In genomic region chr2:236849508-236849907, GRCh38 we compare ENCODE assay signal across 2 cellular contexts.
TF ChIP-seq lines count a peak whose summit lies in the region.

No MANE protein-coding gene starts in this region.

TF ChIP-seq in H1, 55 proteins besides CTCF, POLR2A, EP300 and RAD21:
- TF ChIP-seq MAFK (IDR thresholded peaks at IDR 0.05; ENCODE audit: low read depth, low read length) (no peak), SIX5 (IDR thresholded peaks at IDR 0.05; ENCODE audit: low read depth, low read length) (no peak), EGR1 (IDR thresholded peaks at IDR 0.05; ENCODE audit: borderline replicate concordance, low read depth, low read length) (no peak), CBX5 (IDR thresholded peaks at IDR 0.05; ENCODE audit: low read depth, low read length) (no peak), JUN (IDR thresholded peaks at IDR 0.05; ENCODE audit: low read depth, low read length) (no peak), ATF3 (IDR thresholded peaks at IDR 0.05; ENCODE audit: insufficient read depth, low read depth, low read length) (no peak), BCL11A (IDR thresholded peaks at IDR 0.05; ENCODE audit: low read depth in 2 of 2, low read length in 2 of 2) (no peak), NANOG (IDR thresholded peaks at IDR 0.05; ENCODE audit: insufficient read depth, low read depth, low read length, poor library complexity, severe bottlenecking) (no peak), USF2 (IDR thresholded peaks at IDR 0.05; ENCODE audit: low read length) (no peak), HDAC6 (IDR thresholded peaks at IDR 0.05; ENCODE audit: low read depth, low read length) (no peak)

TF ChIP-seq in neural cell, 6 proteins besides CTCF, POLR2A, EP300 and RAD21:
- TF ChIP-seq TAF1 (IDR thresholded peaks at IDR 0.05; ENCODE audit: low read depth) (no peak), REST (IDR thresholded peaks at IDR 0.05; ENCODE audit: borderline replicate concordance) (no peak), SMC3 (conservative IDR thresholded peaks at IDR 0.05; ENCODE audit: poor library complexity) (no peak), POLR2AphosphoS5 (IDR thresholded peaks at IDR 0.05) (no peak), EZH2 (IDR thresholded peaks at IDR 0.05; ENCODE audit: borderline replicate concordance, insufficient read depth, low read length, poor library complexity, severe bottlenecking) (no peak), MXI1 (conservative IDR thresholded peaks at IDR 0.05; ENCODE audit: poor library complexity, severe bottlenecking) (no peak)
